15 cellular contexts compared by ENCODE assay signal in genomic region chrX:129586446-129586845, GRCh38. TPM values are rescaled to one million over a fixed set of nuclear protein-coding genes. Genes with fewer than 3 reads are reported as not detected.
DNase-seq lines count a peak whose midpoint lies in the region; ATAC-seq and TF ChIP-seq lines count a peak whose summit lies in the region.
"Had no signal": no experiment of that assay in that cellular context is flagged by ENCODE, and none has a peak within 500 bp of the region (broad histone marks: within the 10 kb centered on the region; RNA-seq: fewer than 3 reads in every experiment).

No MANE protein-coding gene starts in this region.

- intact Hi-C loops in left ventricle myocardium inferior (cut with micrococcal nuclease): no loop called here
- intact Hi-C loops in left cardiac atrium (cut with DNase I): no loop called here

- no peak for DNase-seq in left ventricle myocardium inferior
- DNase-seq in left cardiac atrium: no peak
- DNase-seq in chondrocyte (ENCODE audit: low spot score): no peak
- DNase-seq in osteocyte (ENCODE audit: extremely low spot score, unreplicated experiment): no peak
- DNase-seq in NCI-H146 treated with DMSO at 0.1 percent for 48 hours (lab: John Stamatoyannopoulos, UW; ENCODE audit: unreplicated experiment): no peak
- no peak for DNase-seq in activated effector memory CD4-positive, alpha-beta T cell treated with Interleukin-2 at 50 U/mL for 16 hours
- DNase-seq in COR-L47 (lab: John Stamatoyannopoulos, UW): no peak
- DNase-seq: 8988T; CD8-positive, alpha-beta T cell; GM23248 had no signal

- H3K4me3 ChIP-seq in left ventricle myocardium inferior: no peak overlapping the region
- H3K4me3 ChIP-seq: BLaER1 treated with 17β-estradiol and CSF1 and Interleukin-3, amounts not matched to agents 10 nM and 100 nM; GM23248; HAP-1 had no signal

- no peak for ATAC-seq in left cardiac atrium
- ATAC-seq: CD8-positive, alpha-beta T cell had no signal

- H3K9me3 Mint-ChIP-seq in chondrocyte (ENCODE audit: low read depth) (no peaks in the 10 kb centered on the region), osteocyte (ENCODE audit: unreplicated experiment) (no peaks in the 10 kb centered on the region)
- H3K9me3 Mint-ChIP-seq: CD8-positive, alpha-beta T cell; IgD-negative memory B cell had no signal

- no peaks in the 10 kb centered on the region for H3K9me3 ChIP-seq in left ventricle myocardium inferior (replicated peaks)
- H3K9me3 ChIP-seq: HAP-1 had no signal

- H3K36me3 ChIP-seq in left ventricle myocardium inferior: peaks cover 42% of the 10 kb centered on the region

- H3K4me1 Mint-ChIP-seq in chondrocyte (ENCODE audit: low read depth) (peaks cover 40% of the 10 kb centered on the region), osteocyte (ENCODE audit: unreplicated experiment) (peaks cover 33% of the 10 kb centered on the region)
- H3K4me1 Mint-ChIP-seq: B cell, IgD-negative memory B cell had no signal

- H3K36me3 Mint-ChIP-seq in chondrocyte (ENCODE audit: low read depth) (peaks cover 34% of the 10 kb centered on the region), osteocyte (ENCODE audit: unreplicated experiment) (peaks cover 50% of the 10 kb centered on the region)

- H3K27ac Mint-ChIP-seq in chondrocyte (ENCODE audit: unreplicated experiment) (peak overlapping the region; percentile 84), osteocyte (ENCODE audit: unreplicated experiment) (peak overlapping the region; percentile 46)
- H3K27ac Mint-ChIP-seq: B cell; CD8-positive, alpha-beta T cell had no signal

- H3K27ac ChIP-seq in left ventricle myocardium inferior (replicated peaks): peak overlapping the region; percentile 75
- H3K27ac ChIP-seq: BLaER1 treated with 17β-estradiol and CSF1 and Interleukin-3, amounts not matched to agents 10 nM and 100 nM; GM23248; HL-60 had no signal

- H3K27me3 Mint-ChIP-seq in chondrocyte (ENCODE audit: low read depth): no peaks in the 10 kb centered on the region
- no peaks in the 10 kb centered on the region for H3K27me3 Mint-ChIP-seq in osteocyte (ENCODE audit: unreplicated experiment)
- H3K27me3 Mint-ChIP-seq: B cell had no signal

- peaks cover 7% of the 10 kb centered on the region for H3K4me1 ChIP-seq in left ventricle myocardium inferior
- H3K4me1 ChIP-seq: BLaER1 treated with 17β-estradiol and CSF1 and Interleukin-3, amounts not matched to agents 10 nM and 100 nM; HAP-1 had no signal

- H3K4me3 Mint-ChIP-seq in chondrocyte (ENCODE audit: unreplicated experiment) (no peak overlapping the region), osteocyte (ENCODE audit: unreplicated experiment) (no peak overlapping the region)
- H3K4me3 Mint-ChIP-seq: B cell; CD8-positive, alpha-beta T cell; IgD-negative memory B cell had no signal

- TF ChIP-seq CTCF in left ventricle myocardium inferior (IDR thresholded peaks at IDR 0.05; ENCODE audit: borderline replicate concordance) (no peak), chondrocyte (IDR thresholded peaks at IDR 0.05) (no peak), osteocyte (IDR thresholded peaks at IDR 0.05) (no peak)

- no peaks in the 10 kb centered on the region for H3K27me3 ChIP-seq in left ventricle myocardium inferior (ENCODE audit: low read depth)

RNA-seq across cellular contexts. Expression of gene OCRL, which starts 46.4 kb away (rescaled TPM):
- total RNA-seq in left ventricle myocardium inferior: 10.2 TPM
- total RNA-seq in left cardiac atrium: 10 to 100 TPM; 12.7 to 17.3 TPM
- total RNA-seq in chondrocyte: 56.0 to 61.0 TPM (median 58.9 TPM) in 3 replicates
- 49.8 and 52.8 TPM in 2 replicates for total RNA-seq in osteocyte
